2 cellular contexts compared by ENCODE assay signal in genomic region chr16:10600792-10601443, GRCh38.
TF ChIP-seq lines count a peak whose summit lies in the region.

No MANE protein-coding gene starts in this region.

TF ChIP-seq in A549, 52 proteins besides CTCF, POLR2A, EP300 and RAD21 (continued from another document):
- TF ChIP-seq, protein P1, sequence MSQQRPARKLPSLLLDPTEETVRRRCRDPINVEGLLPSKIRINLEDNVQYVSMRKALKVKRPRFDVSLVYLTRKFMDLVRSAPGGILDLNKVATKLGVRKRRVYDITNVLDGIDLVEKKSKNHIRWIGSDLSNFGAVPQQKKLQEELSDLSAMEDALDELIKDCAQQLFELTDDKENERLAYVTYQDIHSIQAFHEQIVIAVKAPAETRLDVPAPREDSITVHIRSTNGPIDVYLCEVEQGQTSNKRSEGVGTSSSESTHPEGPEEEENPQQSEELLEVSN (IDR thresholded peaks at IDR 0.05; ENCODE audit: borderline replicate concordance, low read depth) = no peak
- TF ChIP-seq HOXB13 (CRISPR knock-in tag; IDR thresholded peaks at IDR 0.05; ENCODE audit: low read depth) (no peak), MAFK (IDR thresholded peaks at IDR 0.05; ENCODE audit: partially characterized antibody) (no peak), TP53 (CRISPR knock-in tag; IDR thresholded peaks at IDR 0.05) (no peak), FOXS1 (CRISPR knock-in tag; IDR thresholded peaks at IDR 0.05) (no peak), HEYL (CRISPR knock-in tag; IDR thresholded peaks at IDR 0.05) (no peak), ZC3H11A (IDR thresholded peaks at IDR 0.05) (no peak), ZSCAN20 (CRISPR knock-in tag; IDR thresholded peaks at IDR 0.05) (no peak), KDM1A (IDR thresholded peaks at IDR 0.05; ENCODE audit: low read depth) (no peak)
- TF ChIP-seq, protein P2, sequence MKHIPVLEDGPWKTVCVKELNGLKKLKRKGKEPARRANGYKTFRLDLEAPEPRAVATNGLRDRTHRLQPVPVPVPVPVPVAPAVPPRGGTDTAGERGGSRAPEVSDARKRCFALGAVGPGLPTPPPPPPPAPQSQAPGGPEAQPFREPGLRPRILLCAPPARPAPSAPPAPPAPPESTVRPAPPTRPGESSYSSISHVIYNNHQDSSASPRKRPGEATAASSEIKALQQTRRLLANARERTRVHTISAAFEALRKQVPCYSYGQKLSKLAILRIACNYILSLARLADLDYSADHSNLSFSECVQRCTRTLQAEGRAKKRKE (CRISPR knock-in tag; IDR thresholded peaks at IDR 0.05; ENCODE audit: low read depth) = no peak

TF ChIP-seq in GM12878, 131 proteins besides CTCF, POLR2A, EP300 and RAD21 (continued from another document):
- TF ChIP-seq RELB (IDR thresholded peaks at IDR 0.05; ENCODE audit: low read depth) = peak; percentile 34; the same call in 1 of the 2 replicates
- peak; percentile 60; the same call in 1 of the 2 replicates for TF ChIP-seq NFIC (IDR thresholded peaks at IDR 0.05; ENCODE audit: low read depth, low read length)
